In genomic region chr9:130196643-130197042, GRCh38 we compare ENCODE assay signal across 1 cellular context.
TF ChIP-seq lines count a peak whose summit lies in the region.

No MANE protein-coding gene starts in this region.

TF ChIP-seq in IMR-90, 13 proteins besides CTCF, POLR2A, EP300 and RAD21 (continued from another document):
- TF ChIP-seq CHD1 (IDR thresholded peaks at IDR 0.05; ENCODE audit: low read depth, low read length): no peak
- no peak for TF ChIP-seq BHLHE40 (IDR thresholded peaks at IDR 0.05; ENCODE audit: low read depth, low read length)
- TF ChIP-seq ELK1 (IDR thresholded peaks at IDR 0.05; ENCODE audit: borderline replicate concordance, low read depth, low read length): no peak
- TF ChIP-seq, protein P1, sequence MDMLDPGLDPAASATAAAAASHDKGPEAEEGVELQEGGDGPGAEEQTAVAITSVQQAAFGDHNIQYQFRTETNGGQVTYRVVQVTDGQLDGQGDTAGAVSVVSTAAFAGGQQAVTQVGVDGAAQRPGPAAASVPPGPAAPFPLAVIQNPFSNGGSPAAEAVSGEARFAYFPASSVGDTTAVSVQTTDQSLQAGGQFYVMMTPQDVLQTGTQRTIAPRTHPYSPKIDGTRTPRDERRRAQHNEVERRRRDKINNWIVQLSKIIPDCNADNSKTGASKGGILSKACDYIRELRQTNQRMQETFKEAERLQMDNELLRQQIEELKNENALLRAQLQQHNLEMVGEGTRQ (IDR thresholded peaks at IDR 0.05; ENCODE audit: low read depth, low read length): no peak
- no peak for TF ChIP-seq MXI1 (IDR thresholded peaks at IDR 0.05; ENCODE audit: borderline replicate concordance, low read depth, low read length)
- TF ChIP-seq NFE2L2 (IDR thresholded peaks at IDR 0.05; ENCODE audit: low read depth, low read length): no peak
- no peak for TF ChIP-seq MAZ (IDR thresholded peaks at IDR 0.05; ENCODE audit: borderline replicate concordance, low read depth, low read length)
- TF ChIP-seq SMC3 (IDR thresholded peaks at IDR 0.05; ENCODE audit: low read depth, low read length): no peak
